25 cellular contexts compared by ENCODE assay signal in genomic region chr14:38777401-38777800, GRCh38.
"Had no signal": no experiment of that assay in that cellular context is flagged by ENCODE, and none has a peak within 500 bp of the region (broad histone marks: within the 10 kb centered on the region; RNA-seq: fewer than 3 reads in every experiment).

No MANE protein-coding gene starts in this region.

- H3K4me1 ChIP-seq: esophagus squamous epithelium, gastrocnemius medialis, left lung, lower lobe of right lung had no signal

- H3K9me3 ChIP-seq: esophagus squamous epithelium, gastrocnemius medialis, heart right ventricle, left lung, lower lobe of right lung, mucosa of descending colon had no signal

- H3K36me3 ChIP-seq: esophagus squamous epithelium, gastrocnemius medialis, heart right ventricle, left lung, lower lobe of right lung had no signal

- H3K4me1 Mint-ChIP-seq: endodermal cell; mesothelial cell of epicardium; naive thymus-derived CD4-positive, alpha-beta T cell had no signal

- H3K27ac ChIP-seq: coronary artery, dorsolateral prefrontal cortex, epithelial cell of prostate, esophagus squamous epithelium, gastrocnemius medialis, heart right ventricle, left lung, lower lobe of right lung had no signal

- H3K9me3 Mint-ChIP-seq: endodermal cell, mesothelial cell of epicardium had no signal

- H3K36me3 Mint-ChIP-seq: mesothelial cell of epicardium; naive thymus-derived CD4-positive, alpha-beta T cell had no signal

- ATAC-seq: effector memory CD8-positive, alpha-beta T cell; esophagus mucosa; gastrocnemius medialis; heart right ventricle; left cardiac atrium; left lung; left ventricle myocardium superior; lower lobe of right lung; mucosa of descending colon; naive thymus-derived CD4-positive, alpha-beta T cell had no signal

- H3K27me3 ChIP-seq: dorsolateral prefrontal cortex, esophagus squamous epithelium, gastrocnemius medialis, heart right ventricle, left lung had no signal

- H3K27ac Mint-ChIP-seq: effector memory CD8-positive, alpha-beta T cell; endodermal cell; mesothelial cell of epicardium; naive thymus-derived CD4-positive, alpha-beta T cell had no signal

- H3K4me3 ChIP-seq: coronary artery, dorsolateral prefrontal cortex, esophagus squamous epithelium, gastrocnemius medialis, heart right ventricle, left lung, lower lobe of right lung, mucosa of descending colon had no signal

- H3K27me3 Mint-ChIP-seq: effector memory CD8-positive, alpha-beta T cell had no signal

- H3K4me3 Mint-ChIP-seq: effector memory CD8-positive, alpha-beta T cell; endodermal cell; mesothelial cell of epicardium; naive thymus-derived CD4-positive, alpha-beta T cell had no signal

- DNase-seq: dermis blood vessel endothelial cell; dorsolateral prefrontal cortex; effector CD8-positive, alpha-beta T cell; effector memory CD8-positive, alpha-beta T cell; endodermal cell; erythroblast; esophagus squamous epithelium; foreskin fibroblast; foreskin melanocyte; gastrocnemius medialis; glutamatergic neuron; head of caudate nucleus; heart right ventricle; hippocampal formation; left cardiac atrium; left lung; left ventricle myocardium superior; lower lobe of right lung; mesenchymal stem cell; mucosa of descending colon; naive thymus-derived CD4-positive, alpha-beta T cell had no signal
